ENCODE assay signal across 24 cellular contexts in genomic region chr7:156378806-156379205, GRCh38.
"Had no signal": no experiment of that assay in that cellular context is flagged by ENCODE, and none has a peak within 500 bp of the region (broad histone marks: within the 10 kb centered on the region; RNA-seq: fewer than 3 reads in every experiment).

No MANE protein-coding gene starts in this region.

- DNase-seq: islet precursor cell; left ventricle myocardium inferior; mesenchymal stem cell; naive thymus-derived CD8-positive, alpha-beta T cell; nucleus accumbens; stimulated activated CD4-positive, alpha-beta T cell treated with anti-CD3 and anti-CD28 coated beads, Interleukin-12 subunit alpha, Interleukin-12 subunit beta, amount 100 ng/mL, for 4 hours; stimulated activated CD4-positive, alpha-beta T cell treated with anti-CD3 and anti-CD28 coated beads, Interleukin-15, amount 100 ng/mL, for 24 hours; stimulated activated CD4-positive, alpha-beta T cell treated with anti-CD3 and anti-CD28 coated beads, Interleukin-2, amount 100 ng/mL, for 24 hours; stimulated activated CD4-positive, alpha-beta T cell treated with anti-CD3 and anti-CD28 coated beads, Interleukin-4, amount 100 ng/mL, for 1 hour; stimulated activated naive B cell treated with anti-CD40 and anti-IgM and Interleukin-4, amounts not matched to agents 10 μg/mL and 1 μg/mL and 100 μg/mL, for 72 hours; stimulated activated naive CD8-positive, alpha-beta T cell treated with anti-CD3 and anti-CD28 coated beads, Interleukin-15, Interleukin-2, amounts not matched to agents 100 U/mL and 50 U/mL, for 24 hours; stomach; testis; thyroid gland; trophoblast cell; upper lobe of right lung had no signal

- ATAC-seq: naive thymus-derived CD8-positive, alpha-beta T cell; sciatic nerve; stimulated activated naive B cell treated with anti-CD40 and anti-IgM and Interleukin-4, amounts not matched to agents 10 μg/mL and 1 μg/mL and 100 μg/mL, for 72 hours; stimulated activated naive CD8-positive, alpha-beta T cell treated with anti-CD3 and anti-CD28 coated beads, Interleukin-15, Interleukin-2, amounts not matched to agents 100 U/mL and 50 U/mL, for 24 hours had no signal

- H3K27me3 ChIP-seq: hepatocyte, right atrium auricular region, stomach, testis, thyroid gland, upper lobe of right lung had no signal

- H3K4me1 Mint-ChIP-seq: neural crest cell; stimulated activated naive B cell treated with anti-CD40 and anti-IgM and Interleukin-4, amounts not matched to agents 10 μg/mL and 1 μg/mL and 100 μg/mL, for 72 hours had no signal

- H3K27ac Mint-ChIP-seq: naive thymus-derived CD8-positive, alpha-beta T cell; nephron; stimulated activated naive B cell treated with anti-CD40 and anti-IgM and Interleukin-4, amounts not matched to agents 10 μg/mL and 1 μg/mL and 100 μg/mL, for 72 hours had no signal

- H3K4me3 ChIP-seq: hepatocyte, left ventricle myocardium inferior, lung, right atrium auricular region, skin epidermis, stomach, testis, thyroid gland, upper lobe of right lung had no signal

- H3K4me3 Mint-ChIP-seq: naive thymus-derived CD8-positive, alpha-beta T cell; nephron; neural crest cell; stimulated activated naive B cell treated with anti-CD40 and anti-IgM and Interleukin-4, amounts not matched to agents 10 μg/mL and 1 μg/mL and 100 μg/mL, for 72 hours had no signal

- H3K27ac ChIP-seq: left ventricle myocardium inferior, parathyroid adenoma, right atrium auricular region, skin epidermis, testis, thyroid gland had no signal

- H3K9me3 ChIP-seq: left ventricle myocardium inferior, right atrium auricular region, stomach, testis, thyroid gland, upper lobe of right lung had no signal

- H3K36me3 Mint-ChIP-seq: naive thymus-derived CD8-positive, alpha-beta T cell; stimulated activated naive B cell treated with anti-CD40 and anti-IgM and Interleukin-4, amounts not matched to agents 10 μg/mL and 1 μg/mL and 100 μg/mL, for 72 hours had no signal

- H3K36me3 ChIP-seq: left ventricle myocardium inferior, right atrium auricular region, stomach, thyroid gland, upper lobe of right lung had no signal
